ENCODE assay signal across 28 cellular contexts in the genomic region with DNA sequence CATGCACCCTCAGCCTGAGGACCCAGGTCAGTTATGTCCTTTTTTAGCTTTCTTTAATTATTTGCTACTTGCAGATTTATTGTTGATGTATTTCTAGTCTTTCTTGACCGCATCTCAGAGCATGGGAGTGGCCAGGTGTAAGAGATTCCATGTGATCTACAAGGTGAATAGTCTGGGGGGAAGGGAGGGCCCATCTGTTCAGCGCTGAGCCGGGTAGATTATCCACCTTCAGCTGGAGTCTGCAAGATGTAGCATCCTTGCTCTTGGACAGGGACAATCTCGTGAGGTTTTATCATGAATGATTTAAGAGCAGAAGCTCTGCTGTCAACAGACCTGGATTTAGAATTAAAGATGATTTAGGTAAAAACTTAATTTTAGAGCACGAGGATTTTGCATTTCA. TPM values are rescaled to one million over a fixed set of nuclear protein-coding genes. Genes with fewer than 3 reads are reported as not detected.
"Had no signal": no experiment of that assay in that cellular context is flagged by ENCODE, and none has a peak within 500 bp of the region (broad histone marks: within the 10 kb centered on the region; RNA-seq: fewer than 3 reads in every experiment).

No MANE protein-coding gene starts in this region.

- H3K36me3 Mint-ChIP-seq: activated CD8-positive, alpha-beta memory T cell treated with anti-CD3 and anti-CD28 coated beads, Interleukin-2, amount 10 ng/mL, durations not matched to agents 7 days and 5 days; activated naive CD8-positive, alpha-beta T cell; stimulated activated naive B cell treated with anti-CD40 and anti-IgM and Interleukin-4, amounts not matched to agents 10 μg/mL and 1 μg/mL and 100 μg/mL, for 72 hours; WTC11 had no signal

- H3K4me3 Mint-ChIP-seq: activated CD8-positive, alpha-beta memory T cell treated with anti-CD3 and anti-CD28 coated beads, Interleukin-2, amount 10 ng/mL, durations not matched to agents 7 days and 5 days; activated CD8-positive, alpha-beta T cell treated with anti-CD3 and anti-CD28 coated beads, Interleukin-2, amount 10 ng/mL, durations not matched to agents 7 days and 5 days; activated naive CD8-positive, alpha-beta T cell; effector memory CD8-positive, alpha-beta T cell; stimulated activated naive B cell treated with anti-CD40 and anti-IgM and Interleukin-4, amounts not matched to agents 10 μg/mL and 1 μg/mL and 100 μg/mL, for 72 hours; WTC11 had no signal

- DNase-seq: activated CD8-positive, alpha-beta memory T cell treated with anti-CD3 and anti-CD28 coated beads, Interleukin-2, amount 10 ng/mL, durations not matched to agents 7 days and 5 days; activated CD8-positive, alpha-beta T cell treated with anti-CD3 and anti-CD28 coated beads, Interleukin-2, amount 10 ng/mL, durations not matched to agents 7 days and 5 days; activated naive CD4-positive, alpha-beta T cell treated with Interleukin-2 at 50 U/mL for 16 hours; activated T-cell treated with anti-CD3 and anti-CD28 coated beads, Interleukin-2, amount 50 U/mL, for 48 hours; amniotic stem cell; brain microvascular endothelial cell; cortex of kidney; effector memory CD8-positive, alpha-beta T cell; erythroblast; gastrocnemius medialis; islet precursor cell; left ventricle myocardium inferior; right lobe of liver; stimulated activated naive B cell treated with anti-CD40 and anti-IgM and Interleukin-4, amounts not matched to agents 10 μg/mL and 1 μg/mL and 100 μg/mL, for 72 hours; T-helper 2 cell had no signal

- H3K9me3 Mint-ChIP-seq: activated T-helper 2 cell treated with anti-CD3 and anti-CD28 coated beads, Interferon-gamma antibody, Interleukin-2, Interleukin-4, amounts not matched to agents 10 μg/mL and 5 μg/mL and 100 μg/mL, durations not matched to agents 14 hours and 24 hours and 36 hours; effector memory CD8-positive, alpha-beta T cell; stimulated activated naive B cell treated with anti-CD40 and anti-IgM and Interleukin-4, amounts not matched to agents 10 μg/mL and 1 μg/mL and 100 μg/mL, for 72 hours had no signal

- H3K27ac Mint-ChIP-seq: activated CD8-positive, alpha-beta memory T cell treated with anti-CD3 and anti-CD28 coated beads, Interleukin-2, amount 10 ng/mL, durations not matched to agents 7 days and 5 days; activated CD8-positive, alpha-beta T cell treated with anti-CD3 and anti-CD28 coated beads, Interleukin-2, amount 10 ng/mL, durations not matched to agents 7 days and 5 days; activated naive CD8-positive, alpha-beta T cell; activated T-helper 2 cell treated with anti-CD3 and anti-CD28 coated beads, Interferon-gamma antibody, Interleukin-2, Interleukin-4, amounts not matched to agents 10 μg/mL and 5 μg/mL and 100 μg/mL, durations not matched to agents 14 hours and 24 hours and 36 hours; effector memory CD8-positive, alpha-beta T cell; progenitor cell of endocrine pancreas; stimulated activated naive B cell treated with anti-CD40 and anti-IgM and Interleukin-4, amounts not matched to agents 10 μg/mL and 1 μg/mL and 100 μg/mL, for 72 hours; WTC11 had no signal

- ATAC-seq: activated CD8-positive, alpha-beta memory T cell treated with anti-CD3 and anti-CD28 coated beads, Interleukin-2, amount 10 ng/mL, durations not matched to agents 7 days and 5 days; activated CD8-positive, alpha-beta T cell treated with anti-CD3 and anti-CD28 coated beads, Interleukin-2, amount 10 ng/mL, durations not matched to agents 7 days and 5 days; effector memory CD8-positive, alpha-beta T cell; gastrocnemius medialis; right lobe of liver; stimulated activated naive B cell treated with anti-CD40 and anti-IgM and Interleukin-4, amounts not matched to agents 10 μg/mL and 1 μg/mL and 100 μg/mL, for 72 hours; WTC11 had no signal

- H3K4me1 Mint-ChIP-seq: activated CD8-positive, alpha-beta memory T cell treated with anti-CD3 and anti-CD28 coated beads, Interleukin-2, amount 10 ng/mL, durations not matched to agents 7 days and 5 days; WTC11 had no signal

- FAIRE-seq: astrocyte had no signal

- H3K27me3 Mint-ChIP-seq: activated naive CD8-positive, alpha-beta T cell; effector memory CD8-positive, alpha-beta T cell; stimulated activated naive B cell treated with anti-CD40 and anti-IgM and Interleukin-4, amounts not matched to agents 10 μg/mL and 1 μg/mL and 100 μg/mL, for 72 hours had no signal

RNA-seq across cellular contexts. Expression of a gene that starts 34.7 kb away (rescaled TPM):
- total RNA-seq: activated T-helper 2 cell treated with anti-CD3 and anti-CD28 coated beads, Interferon-gamma antibody, Interleukin-2, Interleukin-4, amounts not matched to agents 10 μg/mL and 5 μg/mL and 100 μg/mL, durations not matched to agents 14 hours and 24 hours and 36 hours; astrocyte; cardiac septum; cerebellum; left ventricle myocardium inferior; mucosa of gallbladder; ovary; progenitor cell of endocrine pancreas; renal cortical epithelial cell; right lobe of liver; temporal lobe; tibial nerve; urinary bladder; WTC11 had no signal
